ENCODE assay signal across 8 cellular contexts in the genomic region with DNA sequence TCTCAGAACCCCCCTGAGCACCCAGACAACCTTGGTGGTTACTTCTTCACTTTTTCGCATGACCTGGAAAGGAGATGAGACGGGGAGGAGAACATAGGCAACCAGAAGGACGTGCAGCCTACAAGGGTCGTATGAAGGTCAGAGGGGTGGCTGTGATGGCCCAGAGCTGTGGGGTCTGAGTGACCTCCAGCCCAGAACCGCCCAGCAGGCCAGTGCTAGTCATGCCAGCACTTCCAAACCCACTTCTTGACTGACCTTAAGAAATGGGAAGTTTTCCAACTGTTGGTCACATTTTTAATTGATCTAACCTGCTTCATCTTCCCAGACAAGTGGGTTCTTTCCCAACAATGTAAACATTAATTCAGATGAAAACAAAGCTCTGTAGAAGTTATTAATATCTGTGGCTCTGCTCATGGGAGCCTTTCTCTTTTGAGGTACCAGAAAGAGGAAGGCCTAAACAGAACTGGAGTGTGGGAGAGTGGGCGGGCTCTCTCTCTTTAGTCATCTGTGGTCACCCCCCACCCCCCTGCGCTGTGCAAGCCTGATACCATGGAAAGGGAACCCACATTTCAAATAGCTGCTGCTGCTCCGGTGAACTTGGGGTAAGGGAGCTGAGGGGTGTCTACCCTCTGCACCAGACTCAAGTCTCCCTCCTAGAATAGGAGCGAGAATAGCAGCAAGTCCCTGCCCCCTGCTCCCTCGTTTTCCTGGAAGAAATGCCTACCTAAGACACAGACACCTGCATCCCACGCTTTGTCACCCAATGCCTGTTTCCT.
DNase-seq lines count a peak whose midpoint lies in the region; ATAC-seq and TF ChIP-seq lines count a peak whose summit lies in the region.

No MANE protein-coding gene starts in this region.

- DNase-seq in activated CD4-positive, alpha-beta T cell treated with anti-CD3 and anti-CD28 coated beads for 4 hours: peak; percentile 81 to 82
- DNase-seq in Right ventricle myocardium superior: peak; percentile 74
- DNase-seq in stimulated activated CD8-positive, alpha-beta memory T cell treated with anti-CD3 and anti-CD28 coated beads, Interleukin-15, amount 100 ng/mL, for 1 hour (ENCODE audit: low read depth): peak; percentile 41
- DNase-seq in HCEC 1CT: no peak
- DNase-seq in NCI-H2107 (lab: John Stamatoyannopoulos, UW): no peak
- no peak for DNase-seq in NCI-H82 treated with DMSO at 0.1 percent for 48 hours (lab: John Stamatoyannopoulos, UW; ENCODE audit: unreplicated experiment)
- DNase-seq in sigmoid colon: no peak

- no peak for TF ChIP-seq CTCF in sigmoid colon (IDR thresholded peaks at IDR 0.05)

- H3K9me3 ChIP-seq in sigmoid colon: no peaks in the 10 kb centered on the region

- H3K27ac ChIP-seq in sigmoid colon: no peak overlapping the region

- H3K4me3 ChIP-seq in sigmoid colon: no peak overlapping the region

- no peak for TF ChIP-seq EP300 in sigmoid colon (IDR thresholded peaks at IDR 0.05)

- 60 to 73% methylated on average over 11 of the region's 11 CpGs for WGBS in sigmoid colon, 2 donors

- intact Hi-C loops in Right ventricle myocardium superior (cut with DNase I) (no loop called here), sigmoid colon (cut with DNase I) (no loop called here)

- ATAC-seq in HG02588 (IDR thresholded peaks at IDR 0.05; ENCODE audit: unreplicated experiment) (peak; percentile 32), Right ventricle myocardium superior (ENCODE audit: poor library complexity) (no peak)

- TF ChIP-seq POLR2A in sigmoid colon (IDR thresholded peaks at IDR 0.05): no peak

- H3K4me1 ChIP-seq in sigmoid colon: peaks cover 0 to 9% (median 8%) of the 10 kb centered on the region in 4 donors

- H3K27me3 ChIP-seq in sigmoid colon: peaks cover 3 to 22% (median 7%) of the 10 kb centered on the region in 3 donors

- H3K36me3 ChIP-seq in sigmoid colon: no peaks in the 10 kb centered on the region

Comparison
In these comparisons a context has a peak if more than half of its experiments do, and no peak if none do; other contexts are left out.
1. DNase-seq: peak in activated CD4-positive, alpha-beta T cell treated with anti-CD3 and anti-CD28 coated beads for 4 hours (2 of 2), Right ventricle myocardium superior (single experiment) and stimulated activated CD8-positive, alpha-beta memory T cell treated with anti-CD3 and anti-CD28 coated beads, Interleukin-15, amount 100 ng/mL, for 1 hour (single experiment); none in HCEC 1CT (single experiment), NCI-H2107 (single experiment), NCI-H82 treated with DMSO at 0.1 percent for 48 hours (single experiment) and sigmoid colon (single experiment).